In the genomic region with DNA sequence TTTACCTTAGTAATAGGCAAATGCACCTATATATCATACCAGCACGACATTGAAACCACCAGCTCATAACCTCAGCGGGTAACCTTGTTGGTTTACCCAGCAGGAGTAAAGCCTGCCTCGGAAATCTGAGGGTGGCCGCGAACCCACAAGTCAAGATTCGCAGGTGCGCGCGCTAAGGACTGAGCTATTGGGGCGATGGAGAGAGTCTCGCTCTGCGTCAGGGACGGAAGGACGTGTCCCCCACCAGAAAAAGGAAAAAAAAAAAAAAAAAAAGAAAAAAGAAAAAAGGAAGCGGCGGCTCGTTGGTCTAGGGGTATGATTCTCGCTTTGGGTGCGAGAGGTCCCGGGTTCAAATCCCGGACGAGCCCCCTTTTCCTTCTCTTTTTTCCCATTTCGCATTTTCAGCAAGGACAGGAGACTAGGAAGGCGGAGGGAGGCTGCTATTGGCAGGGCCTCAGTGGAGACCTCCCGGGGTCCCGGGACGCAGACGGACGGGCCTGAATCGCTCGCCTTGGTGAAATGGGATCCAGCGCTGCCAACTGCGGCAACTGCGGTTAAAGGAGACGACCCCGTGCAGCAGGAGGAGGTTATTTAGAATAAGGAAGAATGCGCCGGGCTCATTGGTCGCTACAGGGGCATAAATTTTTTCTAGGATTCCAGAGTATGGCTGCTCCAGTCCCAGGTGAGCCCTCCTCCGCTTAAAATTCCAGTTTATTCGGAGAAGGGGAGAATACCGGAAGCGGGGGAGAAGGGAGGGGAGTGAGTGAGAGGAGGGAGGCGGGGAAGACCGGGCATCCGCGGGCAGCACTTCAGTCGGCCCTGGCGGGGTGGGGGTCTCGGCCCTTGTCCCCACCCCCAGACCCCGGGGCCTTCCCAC, we compare ENCODE assay signal across 1 cellular context.
TF ChIP-seq lines count a peak whose summit lies in the region.

Gene OR1F1 (plus strand): TSS at position 407 of the 877 bp plus-strand sequence.

TF ChIP-seq in H1, 55 proteins besides CTCF, POLR2A, EP300 and RAD21:
- no peak for TF ChIP-seq TAF7 (optimal IDR thresholded peaks at IDR 0.05; ENCODE audit: borderline replicate concordance, low read depth, low read length)
- TF ChIP-seq EGR1 (IDR thresholded peaks at IDR 0.05; ENCODE audit: borderline replicate concordance, low read depth, low read length) = no peak
- TF ChIP-seq TCF12 (IDR thresholded peaks at IDR 0.05; ENCODE audit: low read depth, low read length) = 0 out of 2 replicates have a peak, but pooled peaks have one; percentile 29
- TF ChIP-seq, protein P1, sequence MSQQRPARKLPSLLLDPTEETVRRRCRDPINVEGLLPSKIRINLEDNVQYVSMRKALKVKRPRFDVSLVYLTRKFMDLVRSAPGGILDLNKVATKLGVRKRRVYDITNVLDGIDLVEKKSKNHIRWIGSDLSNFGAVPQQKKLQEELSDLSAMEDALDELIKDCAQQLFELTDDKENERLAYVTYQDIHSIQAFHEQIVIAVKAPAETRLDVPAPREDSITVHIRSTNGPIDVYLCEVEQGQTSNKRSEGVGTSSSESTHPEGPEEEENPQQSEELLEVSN (IDR thresholded peaks at IDR 0.05) = no peak
- 0 out of 2 replicates have a peak, but pooled peaks have one; percentile 67 for TF ChIP-seq SP4 (IDR thresholded peaks at IDR 0.05; ENCODE audit: low read length)
- no peak for TF ChIP-seq EZH2 (IDR thresholded peaks at IDR 0.05; ENCODE audit: low read depth, low read length, severe bottlenecking)
- TF ChIP-seq TBP (IDR thresholded peaks at IDR 0.05; ENCODE audit: low read depth, low read length) = peak; percentile 98
- TF ChIP-seq SIN3A (conservative IDR thresholded peaks at IDR 0.05 in 1 of 2, IDR thresholded peaks at IDR 0.05 in 1 of 2; ENCODE audit: low read depth in 1 of 2, low read length in 2 of 2) = no peak
- no peak for TF ChIP-seq KDM1A (IDR thresholded peaks at IDR 0.05; ENCODE audit: borderline replicate concordance, low read length)
- peak; percentile 84 for TF ChIP-seq CREB1 (IDR thresholded peaks at IDR 0.05)
- TF ChIP-seq ZNF274 (IDR thresholded peaks at IDR 0.05; ENCODE audit: borderline replicate concordance, extremely low read depth, low read length) = no peak
- no peak for TF ChIP-seq HDAC6 (IDR thresholded peaks at IDR 0.05; ENCODE audit: low read depth, low read length)
- TF ChIP-seq, protein P2, sequence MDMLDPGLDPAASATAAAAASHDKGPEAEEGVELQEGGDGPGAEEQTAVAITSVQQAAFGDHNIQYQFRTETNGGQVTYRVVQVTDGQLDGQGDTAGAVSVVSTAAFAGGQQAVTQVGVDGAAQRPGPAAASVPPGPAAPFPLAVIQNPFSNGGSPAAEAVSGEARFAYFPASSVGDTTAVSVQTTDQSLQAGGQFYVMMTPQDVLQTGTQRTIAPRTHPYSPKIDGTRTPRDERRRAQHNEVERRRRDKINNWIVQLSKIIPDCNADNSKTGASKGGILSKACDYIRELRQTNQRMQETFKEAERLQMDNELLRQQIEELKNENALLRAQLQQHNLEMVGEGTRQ (IDR thresholded peaks at IDR 0.05; ENCODE audit: low read length) = no peak
- TF ChIP-seq CBX8 (IDR thresholded peaks at IDR 0.05; ENCODE audit: borderline replicate concordance, low read depth, low read length) = no peak
- TF ChIP-seq NANOG (IDR thresholded peaks at IDR 0.05; ENCODE audit: insufficient read depth, low read depth, low read length, poor library complexity, severe bottlenecking) = no peak
- TF ChIP-seq RBBP5 (IDR thresholded peaks at IDR 0.05; ENCODE audit: borderline replicate concordance, low read depth, low read length) = no peak
- no peak for TF ChIP-seq CTBP2 (IDR thresholded peaks at IDR 0.05; ENCODE audit: borderline replicate concordance, insufficient read depth, insufficient read length, low read length)
- no peak for TF ChIP-seq GABPA (IDR thresholded peaks at IDR 0.05; ENCODE audit: borderline replicate concordance, insufficient read depth, low read length)
- TF ChIP-seq HDAC2 (IDR thresholded peaks at IDR 0.05; ENCODE audit: borderline replicate concordance in 1 of 2, low read depth in 2 of 2, low read length in 2 of 2) = no peak
- TF ChIP-seq BACH1 (IDR thresholded peaks at IDR 0.05; ENCODE audit: low read length) = no peak
- no peak for TF ChIP-seq KDM5A (IDR thresholded peaks at IDR 0.05; ENCODE audit: low read length)
- no peak for TF ChIP-seq RNF2 (IDR thresholded peaks at IDR 0.05; ENCODE audit: borderline replicate concordance, low read depth, low read length, missing control alignments, poor library complexity, severe bottlenecking)
- TF ChIP-seq TEAD4 (IDR thresholded peaks at IDR 0.05; ENCODE audit: low read depth, low read length) = 0 out of 2 replicates have a peak, but pooled peaks have one; percentile 44
- no peak for TF ChIP-seq PHF8 (conservative IDR thresholded peaks at IDR 0.05; ENCODE audit: low read depth, low read length)
- TF ChIP-seq BRCA1 (IDR thresholded peaks at IDR 0.05; ENCODE audit: low read depth, low read length) = no peak
- TF ChIP-seq CHD1 (IDR thresholded peaks at IDR 0.05; ENCODE audit: low read depth, low read length) = no peak
- TF ChIP-seq SIRT6 (IDR thresholded peaks at IDR 0.05; ENCODE audit: low read length) = no peak
- no peak for TF ChIP-seq CEBPB (IDR thresholded peaks at IDR 0.05; ENCODE audit: low read depth, low read length)
- TF ChIP-seq SAP30 (IDR thresholded peaks at IDR 0.05; ENCODE audit: insufficient read depth, insufficient replicate concordance, low read length) = no peak
- TF ChIP-seq NRF1 (IDR thresholded peaks at IDR 0.05; ENCODE audit: low read depth, low read length) = peak; percentile 24; the same call in 1 of the 2 replicates
- no peak for TF ChIP-seq TAF1 (IDR thresholded peaks at IDR 0.05; ENCODE audit: low read depth, low read length)
- TF ChIP-seq ATF2 (IDR thresholded peaks at IDR 0.05; ENCODE audit: low read length) = peak; percentile 65; the same call in 1 of the 2 replicates
- TF ChIP-seq POU5F1 (IDR thresholded peaks at IDR 0.05; ENCODE audit: low read depth, low read length) = no peak
- no peak for TF ChIP-seq JUN (IDR thresholded peaks at IDR 0.05; ENCODE audit: low read depth, low read length)
- no peak for TF ChIP-seq BCL11A (IDR thresholded peaks at IDR 0.05; ENCODE audit: low read depth in 2 of 2, low read length in 2 of 2)
